ENCODE assay signal across 7 cellular contexts in the genomic region with DNA sequence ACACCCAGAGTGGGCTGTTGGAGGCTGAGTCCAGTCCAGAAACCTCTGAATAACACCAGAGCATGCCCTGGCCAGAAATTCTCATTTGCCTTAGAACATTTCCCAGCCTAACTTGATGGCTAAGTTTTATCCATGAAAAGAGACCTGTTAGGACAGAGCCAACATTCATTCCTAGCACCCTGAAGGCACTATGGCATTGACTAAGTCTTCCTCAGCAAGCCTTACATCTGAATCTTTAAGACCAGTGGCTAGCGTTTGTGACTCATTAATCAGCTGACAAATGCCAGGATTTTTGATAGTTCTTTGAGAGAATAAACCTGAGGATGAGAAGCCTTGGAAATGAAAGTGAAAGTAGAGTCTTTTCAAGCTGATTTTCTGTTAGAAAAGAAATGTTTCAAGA.
DNase-seq lines count a peak whose midpoint lies in the region; TF ChIP-seq lines count a peak whose summit lies in the region.

No MANE protein-coding gene starts in this region.

- no peaks in the 10 kb centered on the region for H3K9me2 ChIP-seq in MM.1S (replicated peaks; ENCODE audit: insufficient read depth, low read length)

- no peaks in the 10 kb centered on the region for H3K27me3 Mint-ChIP-seq in osteocyte (ENCODE audit: unreplicated experiment)

- H3F3A ChIP-seq in MM.1S (ENCODE audit: insufficient read depth, low read length): no peaks in the 10 kb centered on the region

- peaks cover 6% of the 10 kb centered on the region for H3K4me1 ChIP-seq in MM.1S (ENCODE audit: low read length)

- intact Hi-C loops in cardiac septum (cut with DNase I): loop anchor here (10.0 kb wide), 1 partner anchor 1085 kb away; the partner anchor contains the start of gene ALCAM

- peaks cover 15% of the 10 kb centered on the region for H3K4me1 Mint-ChIP-seq in osteocyte (ENCODE audit: unreplicated experiment)

- peak overlapping the region; percentile 64 for H3K4me2 ChIP-seq in MM.1S (ENCODE audit: low read depth, low read length)

- TF ChIP-seq CTCF in MM.1S (IDR thresholded peaks at IDR 0.05; ENCODE audit: low read length) (no peak), coronary artery (IDR thresholded peaks at IDR 0.05) (no peak), osteocyte (IDR thresholded peaks at IDR 0.05) (no peak)

- peaks cover 31% of the 10 kb centered on the region for H3K9me3 Mint-ChIP-seq in osteocyte (ENCODE audit: unreplicated experiment)

- no peaks in the 10 kb centered on the region for H3K27me3 ChIP-seq in MM.1S (replicated peaks; ENCODE audit: insufficient read depth, low read length)

- H3K36me3 ChIP-seq in MM.1S (replicated peaks; ENCODE audit: insufficient read depth, low read length): no peaks in the 10 kb centered on the region

- H3K27ac ChIP-seq in MM.1S (ENCODE audit: low read length) (peak overlapping the region; percentile 11; the same call in 1 of the 2 replicates), coronary artery (no peak overlapping the region)

- no peaks in the 10 kb centered on the region for H3K79me2 ChIP-seq in MM.1S (ENCODE audit: low read length)

- H3K4me3 ChIP-seq in MM.1S (ENCODE audit: low read length) (peak overlapping the region; percentile 35), coronary artery (peak overlapping the region; percentile 56)

- peak overlapping the region; percentile 88 for H2AFZ ChIP-seq in MM.1S (ENCODE audit: low read length)

- peaks cover 14% of the 10 kb centered on the region for H3K36me3 Mint-ChIP-seq in osteocyte (ENCODE audit: unreplicated experiment)

- DNase-seq in EH (ENCODE audit: low read depth): peak; percentile 72
- DNase-seq in MM.1S: peak; percentile 58
- DNase-seq in coronary artery (ENCODE audit: low spot score): no peak
- DNase-seq in osteocyte (ENCODE audit: extremely low spot score, unreplicated experiment): no peak
- DNase-seq in COR-L47 (lab: John Stamatoyannopoulos, UW): no peak
- no peak for DNase-seq in cardiac septum (ENCODE audit: low spot score)
- no peak for DNase-seq in NCI-H2171 (lab: John Stamatoyannopoulos, UW)

- H3K27ac Mint-ChIP-seq in osteocyte (ENCODE audit: unreplicated experiment): peak overlapping the region; percentile 85

- peak overlapping the region; percentile 30 for H3K4me3 Mint-ChIP-seq in osteocyte (ENCODE audit: unreplicated experiment)

- no peaks in the 10 kb centered on the region for H3K9me3 ChIP-seq in MM.1S (replicated peaks; ENCODE audit: insufficient read depth, low read length)

- no peaks in the 10 kb centered on the region for H4K20me1 ChIP-seq in MM.1S (ENCODE audit: insufficient read depth, low read length)

- H3K9ac ChIP-seq in MM.1S (ENCODE audit: low read length): peak overlapping the region; percentile 29; the same call in 1 of the 2 replicates

Comparison
In these comparisons a context has a peak if more than half of its experiments do, and no peak if none do; other contexts are left out.
1. DNase-seq: peak in EH (single experiment) and MM.1S (single experiment); none in coronary artery (single experiment), osteocyte (single experiment), COR-L47 (single experiment), cardiac septum (single experiment) and NCI-H2171 (single experiment).